10 cellular contexts compared by ENCODE assay signal in the genomic region with DNA sequence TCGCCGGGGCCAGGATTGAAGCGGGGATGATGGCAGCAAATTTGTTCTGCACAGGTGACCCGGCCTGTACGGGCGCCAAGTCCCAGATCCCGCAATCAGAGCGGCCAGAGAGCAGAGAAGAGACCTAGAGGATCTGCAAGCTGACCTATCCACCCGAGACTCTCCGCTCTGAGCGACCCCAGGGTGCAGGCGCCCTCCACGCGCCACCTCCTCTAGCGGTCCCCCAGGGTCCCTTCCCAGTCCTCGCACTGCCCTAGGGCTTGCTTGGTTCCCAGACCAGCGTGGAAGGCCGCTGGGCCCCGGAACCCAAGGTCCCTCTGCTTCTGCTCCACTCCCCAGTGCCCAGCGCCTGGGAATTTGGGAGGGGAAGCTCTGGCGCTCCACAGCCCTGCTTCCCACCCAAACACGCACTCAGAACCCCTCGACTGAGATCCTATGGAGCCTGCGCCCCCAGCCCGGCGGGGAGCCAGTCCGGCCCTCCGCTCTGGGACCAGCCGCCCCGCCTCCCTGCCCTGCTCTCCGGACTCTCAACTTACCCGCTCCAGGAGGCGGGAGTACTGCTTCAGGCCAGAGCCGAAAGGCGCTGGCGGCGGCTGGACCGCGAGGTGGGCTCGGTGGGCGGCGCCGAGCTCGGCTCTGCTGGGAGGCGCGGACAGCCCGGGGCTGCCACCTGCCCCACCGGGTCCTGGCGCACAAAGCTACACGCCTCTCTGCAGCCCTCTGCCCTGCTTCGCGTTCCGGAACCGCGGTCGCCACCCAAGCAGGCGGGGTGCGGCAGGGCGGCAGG. TPM values are rescaled to one million over a fixed set of nuclear protein-coding genes. Genes with fewer than 3 reads are reported as not detected.
DNase-seq lines count a peak whose midpoint lies in the region; ATAC-seq and TF ChIP-seq lines count a peak whose summit lies in the region.
"Had no signal": no experiment of that assay in that cellular context is flagged by ENCODE, and none has a peak within 500 bp of the region (broad histone marks: within the 10 kb centered on the region; RNA-seq: fewer than 3 reads in every experiment).

No MANE protein-coding gene starts in this region.

- no peak for TF ChIP-seq CTCF in coronary artery (IDR thresholded peaks at IDR 0.05)
- TF ChIP-seq CTCF in neural cell (IDR thresholded peaks at IDR 0.05; ENCODE audit: poor library complexity, severe bottlenecking): no peak
- TF ChIP-seq CTCF in omental fat pad (IDR thresholded peaks at IDR 0.05): no peak

- peaks cover 82% of the 10 kb centered on the region for H3K79me2 ChIP-seq in neural cell (replicated peaks; ENCODE audit: insufficient read depth, low read length)

- no peaks in the 10 kb centered on the region for H4K20me1 ChIP-seq in neural cell (ENCODE audit: insufficient read depth)

- peak overlapping the region; percentile 32 for H3K4me2 ChIP-seq in neural cell (ENCODE audit: low read length)

- H2AFZ ChIP-seq in neural cell (ENCODE audit: low read depth, low read length): no peak overlapping the region

- no peak for ATAC-seq in omental fat pad (ENCODE audit: low FRiP score)
- ATAC-seq in GM21381 (IDR thresholded peaks at IDR 0.05; ENCODE audit: unreplicated experiment): no peak

- H3K4me1 Mint-ChIP-seq in IgD-negative memory B cell: peaks cover 7 to 21% (median 19%) of the 10 kb centered on the region in 3 donors

- no peak for TF ChIP-seq RAD21 in neural cell (conservative IDR thresholded peaks at IDR 0.05)

- peaks cover 0 to 5% (median 0%) of the 10 kb centered on the region in 3 donors for H3K9me3 Mint-ChIP-seq in IgD-negative memory B cell

- no peak for TF ChIP-seq EP300 in neural cell (conservative IDR thresholded peaks at IDR 0.05; ENCODE audit: poor library complexity, severe bottlenecking)

- no peak overlapping the region for H3K27ac ChIP-seq in coronary artery
- H3K27ac ChIP-seq in neural cell (ENCODE audit: low read length): peak overlapping the region; percentile 83

- DNase-seq in DMS53 (lab: John Stamatoyannopoulos, UW) (peak; percentile 70), coronary artery (ENCODE audit: low spot score) (no peak), NCI-H1048 (lab: John Stamatoyannopoulos, UW) (no peak), omental fat pad (ENCODE audit: low spot score) (no peak), dedifferentiated amniotic fluid mesenchymal stem cell (ENCODE audit: extremely low spot score) (no peak)

- H3K9me2 ChIP-seq in neural cell (ENCODE audit: insufficient read depth, low read length): no peaks in the 10 kb centered on the region

- peak overlapping the region in 2 of 3 donors; percentile 59 to 62 for H3K27ac Mint-ChIP-seq in IgD-negative memory B cell

- H3K4me3 ChIP-seq in coronary artery: peak overlapping the region; percentile 66
- H3K4me3 ChIP-seq in neural cell (ENCODE audit: low read length): peak overlapping the region; percentile 84

- H3K36me3 ChIP-seq in neural cell (ENCODE audit: insufficient read depth, low read length): no peaks in the 10 kb centered on the region

- peaks cover 77% of the 10 kb centered on the region for H3K27me3 ChIP-seq in neural cell (ENCODE audit: insufficient read depth, low read depth, low read length)

- H3K9me3 ChIP-seq in neural cell (ENCODE audit: low read length): no peaks in the 10 kb centered on the region

- peak overlapping the region; percentile 40 to 85 (median 58) for H3K4me3 Mint-ChIP-seq in IgD-negative memory B cell

- H3K36me3 Mint-ChIP-seq in IgD-negative memory B cell: peaks cover 2% of the 10 kb centered on the region

- H3K9ac ChIP-seq in neural cell (ENCODE audit: low read length): peak overlapping the region; percentile 71

- peaks cover 69% of the 10 kb centered on the region for H3K27me3 Mint-ChIP-seq in IgD-negative memory B cell

- H3F3A ChIP-seq in neural cell (ENCODE audit: insufficient read depth, low read length, poor library complexity, severe bottlenecking): peaks cover 2% of the 10 kb centered on the region

TF ChIP-seq in neural cell, 6 proteins besides CTCF, POLR2A, EP300 and RAD21:
- peak; percentile 19 for TF ChIP-seq POLR2AphosphoS5 (IDR thresholded peaks at IDR 0.05)
- peak; percentile 13 for TF ChIP-seq MXI1 (conservative IDR thresholded peaks at IDR 0.05; ENCODE audit: poor library complexity, severe bottlenecking)
- TF ChIP-seq EZH2 (IDR thresholded peaks at IDR 0.05; ENCODE audit: borderline replicate concordance, insufficient read depth, low read length, poor library complexity, severe bottlenecking): peak; percentile 11
- TF ChIP-seq, protein P1, sequence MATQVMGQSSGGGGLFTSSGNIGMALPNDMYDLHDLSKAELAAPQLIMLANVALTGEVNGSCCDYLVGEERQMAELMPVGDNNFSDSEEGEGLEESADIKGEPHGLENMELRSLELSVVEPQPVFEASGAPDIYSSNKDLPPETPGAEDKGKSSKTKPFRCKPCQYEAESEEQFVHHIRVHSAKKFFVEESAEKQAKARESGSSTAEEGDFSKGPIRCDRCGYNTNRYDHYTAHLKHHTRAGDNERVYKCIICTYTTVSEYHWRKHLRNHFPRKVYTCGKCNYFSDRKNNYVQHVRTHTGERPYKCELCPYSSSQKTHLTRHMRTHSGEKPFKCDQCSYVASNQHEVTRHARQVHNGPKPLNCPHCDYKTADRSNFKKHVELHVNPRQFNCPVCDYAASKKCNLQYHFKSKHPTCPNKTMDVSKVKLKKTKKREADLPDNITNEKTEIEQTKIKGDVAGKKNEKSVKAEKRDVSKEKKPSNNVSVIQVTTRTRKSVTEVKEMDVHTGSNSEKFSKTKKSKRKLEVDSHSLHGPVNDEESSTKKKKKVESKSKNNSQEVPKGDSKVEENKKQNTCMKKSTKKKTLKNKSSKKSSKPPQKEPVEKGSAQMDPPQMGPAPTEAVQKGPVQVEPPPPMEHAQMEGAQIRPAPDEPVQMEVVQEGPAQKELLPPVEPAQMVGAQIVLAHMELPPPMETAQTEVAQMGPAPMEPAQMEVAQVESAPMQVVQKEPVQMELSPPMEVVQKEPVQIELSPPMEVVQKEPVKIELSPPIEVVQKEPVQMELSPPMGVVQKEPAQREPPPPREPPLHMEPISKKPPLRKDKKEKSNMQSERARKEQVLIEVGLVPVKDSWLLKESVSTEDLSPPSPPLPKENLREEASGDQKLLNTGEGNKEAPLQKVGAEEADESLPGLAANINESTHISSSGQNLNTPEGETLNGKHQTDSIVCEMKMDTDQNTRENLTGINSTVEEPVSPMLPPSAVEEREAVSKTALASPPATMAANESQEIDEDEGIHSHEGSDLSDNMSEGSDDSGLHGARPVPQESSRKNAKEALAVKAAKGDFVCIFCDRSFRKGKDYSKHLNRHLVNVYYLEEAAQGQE (IDR thresholded peaks at IDR 0.05; ENCODE audit: borderline replicate concordance): no peak

RNA-seq across cellular contexts. Expression of a gene that starts 3.0 kb away (rescaled TPM):
- polyA plus RNA-seq in IgD-negative memory B cell (not detected), neural cell (8.7 and 9.8 TPM in 2 replicates)
- polyA minus RNA-seq in neural cell: 11.2 and 13.8 TPM in 2 replicates
- not detected for total RNA-seq in omental fat pad
- total RNA-seq: cerebellum, pulmonary artery endothelial cell had no signal
